9 cellular contexts compared by ENCODE assay signal in genomic region chr2:159613515-159614336, GRCh38. TPM values are rescaled to one million over a fixed set of nuclear protein-coding genes. Genes with fewer than 3 reads are reported as not detected.
DNase-seq lines count a peak whose midpoint lies in the region; ATAC-seq and TF ChIP-seq lines count a peak whose summit lies in the region.
"Had no signal": no experiment of that assay in that cellular context is flagged by ENCODE, and none has a peak within 500 bp of the region (broad histone marks: within the 10 kb centered on the region; RNA-seq: fewer than 3 reads in every experiment).

No MANE protein-coding gene starts in this region.

- TF ChIP-seq CTCF in AG09309 (IDR thresholded peaks at IDR 0.05; ENCODE audit: control insufficient read depth, insufficient read depth, low read depth, low read length, missing control alignments) (no peak), WTC11 (IDR thresholded peaks at IDR 0.05) (no peak), tibial artery (IDR thresholded peaks at IDR 0.05) (no peak)

- H3K4me3 Mint-ChIP-seq in WTC11: peak overlapping the region; percentile 90
- H3K4me3 Mint-ChIP-seq in immature natural killer cell: peak overlapping the region; percentile 2 to 88 (median 57)
- no peak overlapping the region for H3K4me3 Mint-ChIP-seq in activated CD8-positive, alpha-beta T cell treated with anti-CD3 and anti-CD28 coated beads, Interleukin-2, amount 10 ng/mL, durations not matched to agents 7 days and 5 days

- H3K36me3 ChIP-seq in HUES6 (ENCODE audit: control insufficient read depth, insufficient read depth, low read length) (no peaks in the 10 kb centered on the region), tibial artery (no peaks in the 10 kb centered on the region)

- H3K4me1 ChIP-seq in HUES6 (ENCODE audit: control insufficient read depth, insufficient read depth, low read length): peaks cover 24% of the 10 kb centered on the region
- H3K4me1 ChIP-seq in tibial artery: peaks cover 0 to 59% (median 6%) of the 10 kb centered on the region in 4 donors

- DNase-seq in AG09309 (ENCODE audit: low read depth) (no peak), WTC11 (ENCODE audit: low spot score) (no peak), immature natural killer cell (no peak), tibial artery (no peak), NOMO-1 treated with dmso at 0.1 percent for 144 hours (lab: John Stamatoyannopoulos, UW; ENCODE audit: unreplicated experiment) (no peak)
- no peak for DNase-seq in activated CD8-positive, alpha-beta T cell treated with anti-CD3 and anti-CD28 coated beads, Interleukin-2, amount 10 ng/mL, durations not matched to agents 7 days and 5 days

- H3K36me3 Mint-ChIP-seq in WTC11 (no peaks in the 10 kb centered on the region), immature natural killer cell (peaks cover 0 to 4% (median 0%) of the 10 kb centered on the region in 3 donors)
- no peaks in the 10 kb centered on the region for H3K36me3 Mint-ChIP-seq in activated CD8-positive, alpha-beta T cell treated with anti-CD3 and anti-CD28 coated beads, Interleukin-2, amount 10 ng/mL, durations not matched to agents 7 days and 5 days (ENCODE audit: low read depth)
- H3K36me3 Mint-ChIP-seq: memory B cell had no signal

- CTCF ChIA-PET in WTC11 (lab: Charles Lee): interaction anchor here (1.7 kb wide), 1 partner anchor 98 kb away, joined by 8 read pairs; no protein-coding TSS in a partner anchor
- CTCF ChIA-PET in activated CD8-positive, alpha-beta T cell treated with anti-CD3 and anti-CD28 coated beads, Interleukin-2, amount 10 ng/mL, durations not matched to agents 7 days and 5 days (lab: Charles Lee): no interaction called here

- ATAC-seq in WTC11: no peak
- ATAC-seq in activated CD8-positive, alpha-beta T cell treated with anti-CD3 and anti-CD28 coated beads, Interleukin-2, amount 10 ng/mL, durations not matched to agents 7 days and 5 days: no peak
- no peak for ATAC-seq in HG03280 (IDR thresholded peaks at IDR 0.05; ENCODE audit: unreplicated experiment)

- H3K27ac ChIP-seq in HUES6 (ENCODE audit: low read depth, low read length) (peak overlapping the region; percentile 91; the same call in 1 of the 2 replicates), tibial artery (peak overlapping the region; percentile 97 to 100)

- H3K27me3 Mint-ChIP-seq in WTC11 (ENCODE audit: low read depth) (no peaks in the 10 kb centered on the region), immature natural killer cell (ENCODE audit: low read depth in 3 of 3) (peaks cover 3 to 26% (median 17%) of the 10 kb centered on the region in 3 donors)
- peaks cover 20% of the 10 kb centered on the region for H3K27me3 Mint-ChIP-seq in activated CD8-positive, alpha-beta T cell treated with anti-CD3 and anti-CD28 coated beads, Interleukin-2, amount 10 ng/mL, durations not matched to agents 7 days and 5 days (ENCODE audit: low read depth)

- H3K4me1 Mint-ChIP-seq in WTC11: peaks cover 53% of the 10 kb centered on the region
- H3K4me1 Mint-ChIP-seq in immature natural killer cell: peaks cover 20 to 32% of the 10 kb centered on the region in 2 donors
- peaks cover 12% of the 10 kb centered on the region for H3K4me1 Mint-ChIP-seq in activated CD8-positive, alpha-beta T cell treated with anti-CD3 and anti-CD28 coated beads, Interleukin-2, amount 10 ng/mL, durations not matched to agents 7 days and 5 days (ENCODE audit: low read depth)

- H3K9ac ChIP-seq in HUES6 (ENCODE audit: low read length): no peak overlapping the region

- intact Hi-C loops in tibial artery (cut with DNase I; ENCODE audit: low total_unique reads): loop anchor here (10.0 kb wide), 2 partner anchors 101 to 181 kb away; partner anchors contain the start of genes CD302 and MARCHF7

- H3K9me3 Mint-ChIP-seq in WTC11 (no peaks in the 10 kb centered on the region), immature natural killer cell (no peaks in the 10 kb centered on the region)
- H3K9me3 Mint-ChIP-seq in activated CD8-positive, alpha-beta T cell treated with anti-CD3 and anti-CD28 coated beads, Interleukin-2, amount 10 ng/mL, durations not matched to agents 7 days and 5 days (ENCODE audit: insufficient read depth): no peaks in the 10 kb centered on the region
- H3K9me3 Mint-ChIP-seq: memory B cell had no signal

- H3K9me3 ChIP-seq in HUES6 (ENCODE audit: control insufficient read depth, insufficient read depth, low read depth, low read length) (no peaks in the 10 kb centered on the region), tibial artery (no peaks in the 10 kb centered on the region)

- POLR2A ChIA-PET in WTC11 (lab: Charles Lee): interaction anchor here (5.9 kb wide), 1 partner anchor 99 kb away, joined by 73 read pairs; the partner anchor contains the start of gene MARCHF7
- POLR2A ChIA-PET in activated CD8-positive, alpha-beta T cell treated with anti-CD3 and anti-CD28 coated beads, Interleukin-2, amount 10 ng/mL, durations not matched to agents 7 days and 5 days (lab: Charles Lee): interaction anchor here (0.7 kb wide), 1 partner anchor 98 kb away, joined by 4 read pairs; the partner anchor contains the start of gene MARCHF7

- H3K27ac Mint-ChIP-seq in WTC11: peak overlapping the region; percentile 99
- no peak overlapping the region for H3K27ac Mint-ChIP-seq in immature natural killer cell
- no peak overlapping the region for H3K27ac Mint-ChIP-seq in activated CD8-positive, alpha-beta T cell treated with anti-CD3 and anti-CD28 coated beads, Interleukin-2, amount 10 ng/mL, durations not matched to agents 7 days and 5 days
- H3K27ac Mint-ChIP-seq: memory B cell had no signal

- H3K27me3 ChIP-seq in HUES6 (ENCODE audit: control insufficient read depth, insufficient read depth, low read length) (no peaks in the 10 kb centered on the region), tibial artery (no peaks in the 10 kb centered on the region)

- peak overlapping the region; percentile 98 for H3K4me3 ChIP-seq in AG09309 (ENCODE audit: control insufficient read depth, low read depth, low read length)
- H3K4me3 ChIP-seq in HUES6 (ENCODE audit: low read depth, low read length): peak overlapping the region; percentile 87
- H3K4me3 ChIP-seq in tibial artery: peak overlapping the region; percentile 76 to 92

TF ChIP-seq in WTC11, 78 proteins besides CTCF, POLR2A, EP300 and RAD21:
- TF ChIP-seq EMX1 (CRISPR knock-in tag; IDR thresholded peaks at IDR 0.05): no peak
- TF ChIP-seq, protein P1, sequence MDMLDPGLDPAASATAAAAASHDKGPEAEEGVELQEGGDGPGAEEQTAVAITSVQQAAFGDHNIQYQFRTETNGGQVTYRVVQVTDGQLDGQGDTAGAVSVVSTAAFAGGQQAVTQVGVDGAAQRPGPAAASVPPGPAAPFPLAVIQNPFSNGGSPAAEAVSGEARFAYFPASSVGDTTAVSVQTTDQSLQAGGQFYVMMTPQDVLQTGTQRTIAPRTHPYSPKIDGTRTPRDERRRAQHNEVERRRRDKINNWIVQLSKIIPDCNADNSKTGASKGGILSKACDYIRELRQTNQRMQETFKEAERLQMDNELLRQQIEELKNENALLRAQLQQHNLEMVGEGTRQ (CRISPR knock-in tag; IDR thresholded peaks at IDR 0.05): peak; percentile 50; the same call in 1 of the 2 replicates

RNA-seq across cellular contexts. Expression of gene BAZ2B, which starts 2.6 kb away (rescaled TPM):
- 31.1 to 33.7 TPM (median 33.0 TPM) in 3 replicates for total RNA-seq in WTC11 (2021)
- 10 to 100 TPM in 2 of 3 donors, 1 to 10 TPM in 1; 4.6 to 32.2 (median 13.2) TPM for polyA plus RNA-seq in immature natural killer cell
- total RNA-seq in activated CD8-positive, alpha-beta T cell treated with anti-CD3 and anti-CD28 coated beads, Interleukin-2, amount 10 ng/mL, durations not matched to agents 7 days and 5 days: 1 to 10 TPM; 7.4 to 8.5 TPM
